8 cellular contexts compared by ENCODE assay signal in the genomic region with DNA sequence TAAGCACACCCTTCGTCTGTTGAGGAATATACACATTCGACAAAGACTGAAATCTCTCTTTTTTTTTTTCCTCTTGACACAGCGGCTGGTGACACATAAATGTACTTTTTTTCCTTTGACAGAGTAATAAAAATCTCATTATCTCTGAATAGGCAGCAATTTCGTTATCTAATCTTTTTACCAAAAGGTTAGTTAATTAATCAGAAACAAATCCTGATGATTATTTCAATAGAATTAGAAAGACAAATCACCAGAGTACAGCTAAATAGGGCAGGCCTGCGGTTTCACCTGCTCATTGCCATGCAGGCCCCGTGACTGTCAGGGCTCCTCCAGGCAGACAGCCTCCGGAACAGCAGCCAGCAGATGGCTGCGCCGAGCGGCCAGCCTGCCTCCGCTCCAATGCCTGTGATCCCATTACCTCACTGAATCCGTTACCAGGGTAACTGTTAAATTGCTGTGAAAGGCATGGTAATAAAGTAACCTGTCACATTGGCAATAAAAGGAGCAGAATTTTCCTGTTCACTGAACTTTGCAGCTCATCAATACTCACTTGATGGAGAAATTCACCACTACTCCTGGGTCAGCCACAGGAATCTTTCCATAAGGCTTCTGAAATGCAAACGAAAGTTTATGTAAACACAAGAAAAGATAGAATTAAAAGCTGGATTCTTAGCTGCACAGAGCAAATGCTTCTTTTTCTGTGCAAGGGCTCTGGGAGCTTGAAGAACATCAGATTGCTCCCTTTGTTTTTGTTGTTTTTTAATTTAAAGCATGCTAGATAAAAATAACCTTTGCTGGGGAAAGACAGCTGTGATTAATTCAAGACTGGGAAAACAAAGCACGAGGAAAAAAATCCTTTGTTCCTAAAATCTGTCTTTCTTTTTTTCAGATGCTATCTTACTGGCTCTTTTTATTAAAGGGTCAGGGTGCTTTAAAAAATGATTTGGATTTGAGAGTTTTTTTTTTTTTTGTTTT.
DNase-seq lines count a peak whose midpoint lies in the region; ATAC-seq, FAIRE-seq and TF ChIP-seq lines count a peak whose summit lies in the region.

No MANE protein-coding gene starts in this region.

- in situ Hi-C loops in T47D (cut with HindIII; ENCODE audit: low pct_unique_long_range_greater_than_20kb, low sequenced_read_pairs), result no loop called here
- in situ Hi-C loops in gastrocnemius medialis (cut with MboI; ENCODE audit: low sequenced_read_pairs in 4 of 4), result loop anchor here in 1 of 4 donors (10.0 kb wide), 1 partner anchor 72 kb away; no protein-coding TSS in a partner anchor

- intact Hi-C loops in gastrocnemius medialis (cut with DNase I; ENCODE audit: low total_unique reads), result loop anchor here (1.0 to 10.0 kb wide), 3 partner anchors 71 to 668 kb away; partner anchors contain the start of gene ZNF608

- peak overlapping the region; percentile 45; the same call in 1 of the 2 replicates for H3K9ac ChIP-seq in iPS-20b (ENCODE audit: low read depth, low read length)

- H3K4me3 ChIP-seq in iPS-20b (ENCODE audit: low read length), result peak overlapping the region; percentile 23; the same call in 1 of the 2 replicates
- peak overlapping the region in 3 of 4 donors; percentile 6 to 33 (median 7) for H3K4me3 ChIP-seq in gastrocnemius medialis

- peak; percentile 46 for ATAC-seq in HG02981 (IDR thresholded peaks at IDR 0.05; ENCODE audit: unreplicated experiment)
- peak; percentile 87 to 89 for ATAC-seq in gastrocnemius medialis

- TF ChIP-seq CTCF in gastrocnemius medialis (IDR thresholded peaks at IDR 0.05 in 4 of 5, conservative IDR thresholded peaks at IDR 0.05 in 1 of 5), result peak in 3 of 5 experiments; percentile 29 to 53 (median 50)

- H3K27me3 ChIP-seq in iPS-20b (ENCODE audit: insufficient read depth, low read length) (no peaks in the 10 kb centered on the region), gastrocnemius medialis (no peaks in the 10 kb centered on the region)

- H3K27ac ChIP-seq in iPS-20b (ENCODE audit: low read length) (no peak overlapping the region), gastrocnemius medialis (peak overlapping the region; percentile 44 to 67 (median 66))

- TF ChIP-seq POLR2A in GM12891 (IDR thresholded peaks at IDR 0.05; ENCODE audit: low read depth, low read length), result no peak
- TF ChIP-seq POLR2A in gastrocnemius medialis (IDR thresholded peaks at IDR 0.05), result no peak

- DNase-seq in GM12891 (ENCODE audit: insufficient read length, low spot score) (no peak), NCI-H2227 treated with DMSO at 0.1 percent for 48 hours (lab: John Stamatoyannopoulos, UW) (peak; percentile 83), T47D (ENCODE audit: low read depth in 1 of 2, low spot score in 1 of 2) (peak; percentile 38 to 76), gastrocnemius medialis (peak; percentile 75 to 78), MV-4-11 (lab: John Stamatoyannopoulos, UW) (no peak)
- DNase-seq in stimulated activated naive CD4-positive, alpha-beta T cell treated with Interleukin-2 at 50 U/mL for 16 hours (lab: John Stamatoyannopoulos, UW), result no peak

- H3K9me3 ChIP-seq in iPS-20b (ENCODE audit: insufficient read depth, low read depth, low read length) (no peaks in the 10 kb centered on the region), gastrocnemius medialis (no peaks in the 10 kb centered on the region)

- H3K36me3 ChIP-seq in iPS-20b (ENCODE audit: insufficient read depth, low read depth, low read length) (no peaks in the 10 kb centered on the region), gastrocnemius medialis (no peaks in the 10 kb centered on the region)

- peak; percentile 93 for FAIRE-seq in GM12891 (lab: Jason Lieb, UNC)

- H3K4me1 ChIP-seq in iPS-20b (ENCODE audit: insufficient read depth, low read length) (peaks cover 60% of the 10 kb centered on the region), gastrocnemius medialis (peaks cover 31 to 33% of the 10 kb centered on the region in 2 donors)

TF ChIP-seq in GM12891, 5 proteins besides CTCF, POLR2A, EP300 and RAD21:
- no peak for TF ChIP-seq TAF1 (IDR thresholded peaks at IDR 0.05; ENCODE audit: low read depth, low read length)
- no peak for TF ChIP-seq SPI1 (IDR thresholded peaks at IDR 0.05; ENCODE audit: low read depth, low read length)
- peak; percentile 35 for TF ChIP-seq PAX5 (IDR thresholded peaks at IDR 0.05; ENCODE audit: insufficient read depth, low read length, severe bottlenecking)
- peak; percentile 33; the same call in 1 of the 2 replicates for TF ChIP-seq POU2F2 (IDR thresholded peaks at IDR 0.05; ENCODE audit: low read depth, low read length)
- TF ChIP-seq POLR2AphosphoS5 (IDR thresholded peaks at IDR 0.05; ENCODE audit: low read depth, low read length), result no peak

Comparison
In these comparisons a context has a peak if more than half of its experiments do, and no peak if none do; other contexts are left out.
1. DNase-seq: peak in NCI-H2227 treated with DMSO at 0.1 percent for 48 hours (single experiment), T47D (2 of 2) and gastrocnemius medialis (2 of 2); none in GM12891 (single experiment), MV-4-11 (single experiment) and stimulated activated naive CD4-positive, alpha-beta T cell treated with Interleukin-2 at 50 U/mL for 16 hours (single experiment).